15 cellular contexts compared by ENCODE assay signal in the genomic region with DNA sequence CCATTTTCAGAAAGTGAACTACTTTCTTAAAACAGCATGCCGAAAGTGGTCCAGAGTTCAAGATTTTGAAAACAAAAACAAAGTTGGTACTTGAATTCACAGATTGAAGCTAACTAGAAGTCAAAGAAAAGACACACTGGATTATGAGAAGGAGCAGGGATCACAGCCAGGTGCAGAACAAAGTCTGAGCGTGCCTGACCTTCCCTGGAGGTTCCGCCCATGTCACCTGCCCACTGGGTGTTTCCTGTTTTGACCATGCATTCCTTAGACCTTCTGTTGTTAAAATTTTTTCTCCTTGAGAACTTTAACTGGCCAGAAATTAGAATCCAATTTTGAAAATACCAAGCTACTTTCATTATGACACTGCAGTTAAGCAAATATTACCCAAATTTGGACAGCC. TPM values are rescaled to one million over a fixed set of nuclear protein-coding genes. Genes with fewer than 3 reads are reported as not detected.
"Had no signal": no experiment of that assay in that cellular context is flagged by ENCODE, and none has a peak within 500 bp of the region (broad histone marks: within the 10 kb centered on the region; RNA-seq: fewer than 3 reads in every experiment).

No MANE protein-coding gene starts in this region.

RNA-seq across cellular contexts. Expression of a gene that starts 34.2 kb away (rescaled TPM):
- total RNA-seq: activated naive CD4-positive, alpha-beta T cell treated with anti-CD3 and anti-CD28 coated beads for 36 hours; activated naive CD4-positive, alpha-beta T cell treated with anti-CD3 and anti-CD28 coated beads, Interleukin-2, amount 50 U/mL, for 72 hours; activated naive CD8-positive, alpha-beta T cell treated with anti-CD3 and anti-CD28 coated beads for 36 hours; activated naive CD8-positive, alpha-beta T cell treated with anti-CD3 and anti-CD28 coated beads, Interleukin-2, amount 10 ng/mL, durations not matched to agents 7 days and 5 days; activated T-cell treated with anti-CD3 and anti-CD28 coated beads, Interleukin-2, amount 50 U/mL, for 4 hours; activated T-cell treated with anti-CD3 and anti-CD28 coated beads, Interleukin-2, amount 50 U/mL, for 72 hours; activated T-helper 1 cell treated with anti-CD3 and anti-CD28 coated beads, Interleukin-12 subunit alpha, Interleukin-12 subunit beta, Interleukin-2, Interleukin-4 antibody, amounts not matched to agents 30 ng/mL and 10 ng/mL and 1 ng/mL, durations not matched to agents 14 hours and 24 hours and 36 hours; activated T-helper 17 cell treated with anti-CD3 and anti-CD28 coated beads, Interleukin-2, amount 50 U/mL, for 72 hours; activated T-helper 2 cell treated with anti-CD3 and anti-CD28 coated beads, Interferon-gamma antibody, Interleukin-2, Interleukin-4, amounts not matched to agents 10 μg/mL and 5 μg/mL and 100 μg/mL, durations not matched to agents 14 hours and 24 hours and 36 hours; aorta; ascending aorta; body of pancreas; breast epithelium; bronchial epithelial cell; cardiac septum had no signal
- polyA plus RNA-seq: aorta had no signal

RNA-seq across cellular contexts. Expression of a gene that starts 56.5 kb away (rescaled TPM):
- total RNA-seq: activated naive CD4-positive, alpha-beta T cell treated with anti-CD3 and anti-CD28 coated beads for 36 hours; activated naive CD4-positive, alpha-beta T cell treated with anti-CD3 and anti-CD28 coated beads, Interleukin-2, amount 50 U/mL, for 72 hours; activated naive CD8-positive, alpha-beta T cell treated with anti-CD3 and anti-CD28 coated beads for 36 hours; activated naive CD8-positive, alpha-beta T cell treated with anti-CD3 and anti-CD28 coated beads, Interleukin-2, amount 10 ng/mL, durations not matched to agents 7 days and 5 days; activated T-cell treated with anti-CD3 and anti-CD28 coated beads, Interleukin-2, amount 50 U/mL, for 4 hours; activated T-cell treated with anti-CD3 and anti-CD28 coated beads, Interleukin-2, amount 50 U/mL, for 72 hours; activated T-helper 1 cell treated with anti-CD3 and anti-CD28 coated beads, Interleukin-12 subunit alpha, Interleukin-12 subunit beta, Interleukin-2, Interleukin-4 antibody, amounts not matched to agents 30 ng/mL and 10 ng/mL and 1 ng/mL, durations not matched to agents 14 hours and 24 hours and 36 hours; activated T-helper 17 cell treated with anti-CD3 and anti-CD28 coated beads, Interleukin-2, amount 50 U/mL, for 72 hours; activated T-helper 2 cell treated with anti-CD3 and anti-CD28 coated beads, Interferon-gamma antibody, Interleukin-2, Interleukin-4, amounts not matched to agents 10 μg/mL and 5 μg/mL and 100 μg/mL, durations not matched to agents 14 hours and 24 hours and 36 hours; cardiac septum had no signal
